Comparison of ENCODE assay signal across 14 cellular contexts in the genomic region with DNA sequence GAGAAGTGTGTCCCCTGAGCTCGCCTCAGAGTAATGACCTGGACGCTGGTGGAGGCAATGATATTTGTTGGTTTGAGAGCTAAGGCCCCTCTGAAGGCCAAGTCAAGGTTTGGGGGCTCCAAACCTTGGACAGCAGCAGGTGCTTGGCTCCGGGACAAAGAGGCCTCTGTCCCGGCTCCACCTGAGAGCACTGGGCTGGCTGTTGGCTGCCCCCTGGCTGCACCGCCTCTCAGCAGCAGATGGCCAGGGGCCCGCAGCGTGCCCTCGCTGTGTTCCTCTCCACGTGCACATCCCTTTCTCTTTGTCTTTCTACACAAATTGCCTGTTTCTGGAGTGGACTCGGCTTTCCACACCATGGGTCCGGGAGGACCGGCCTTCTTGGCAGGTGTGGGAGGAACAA.
DNase-seq lines count a peak whose midpoint lies in the region; ATAC-seq and TF ChIP-seq lines count a peak whose summit lies in the region.
"Had no signal": no experiment of that assay in that cellular context is flagged by ENCODE, and none has a peak within 500 bp of the region (broad histone marks: within the 10 kb centered on the region; RNA-seq: fewer than 3 reads in every experiment).

No MANE protein-coding gene starts in this region.

- intact Hi-C loops in posterior cingulate gyrus (cut with DNase I) = loop anchor here (2.0 to 10.0 kb wide), 4 partner anchors 87 to 749 kb away; partner anchors contain the start of gene NTM
- intact Hi-C loops in adrenal gland (cut with DNase I) = loop anchor here (2.0 to 10.0 kb wide), 2 partner anchors 607 to 749 kb away; no protein-coding TSS in a partner anchor

- no peaks in the 10 kb centered on the region for H3K9me3 ChIP-seq in WERI-Rb-1 (ENCODE audit: severe bottlenecking)
- no peaks in the 10 kb centered on the region for H3K9me3 ChIP-seq in hepatocyte (ENCODE audit: low read depth)
- no peaks in the 10 kb centered on the region for H3K9me3 ChIP-seq in adrenal gland (replicated peaks in 1 of 3)
- H3K9me3 ChIP-seq: SJSA1, vagina had no signal

- peak overlapping the region; percentile 39 for H3K27ac ChIP-seq in WERI-Rb-1
- H3K27ac ChIP-seq in hepatocyte = no peak overlapping the region
- H3K27ac ChIP-seq in adrenal gland = no peak overlapping the region
- H3K27ac ChIP-seq: SJSA1, skin epidermis, vagina had no signal

- no peaks in the 10 kb centered on the region for H3K9me2 ChIP-seq in hepatocyte (replicated peaks; ENCODE audit: insufficient read depth)

- WGBS in hepatocyte (ENCODE audit: low lambda C conversion rate, missing lambda C conversion rate) = 80% methylated on average over 12 of the region's 12 CpGs
- 88 to 94% (median 90%) methylated on average over 10 to 12 of the region's 12 CpGs for WGBS in adrenal gland, 4 donors

- H3K36me3 ChIP-seq in WERI-Rb-1 = no peaks in the 10 kb centered on the region
- no peaks in the 10 kb centered on the region for H3K36me3 ChIP-seq in hepatocyte (replicated peaks; ENCODE audit: insufficient read depth, low read depth)
- no peaks in the 10 kb centered on the region for H3K36me3 ChIP-seq in adrenal gland (replicated peaks in 1 of 2)
- H3K36me3 ChIP-seq: SJSA1, vagina had no signal

- H4K20me1 ChIP-seq in hepatocyte (ENCODE audit: insufficient read depth, poor library complexity, severe bottlenecking) = no peaks in the 10 kb centered on the region

- H2AFZ ChIP-seq in hepatocyte = no peak overlapping the region

- no peak for TF ChIP-seq POLR2A in adrenal gland (IDR thresholded peaks at IDR 0.05)

- H3K79me2 ChIP-seq in hepatocyte = no peaks in the 10 kb centered on the region

- H3K27me3 ChIP-seq in WERI-Rb-1 (ENCODE audit: insufficient read depth, low read depth, severe bottlenecking) (no peaks in the 10 kb centered on the region), hepatocyte (peaks cover 19% of the 10 kb centered on the region), adrenal gland (no peaks in the 10 kb centered on the region)
- H3K27me3 ChIP-seq: SJSA1, vagina had no signal

- ATAC-seq in HG03342 (IDR thresholded peaks at IDR 0.05; ENCODE audit: unreplicated experiment) (no peak), HG03571 (IDR thresholded peaks at IDR 0.05; ENCODE audit: unreplicated experiment) (no peak)
- ATAC-seq: stimulated activated naive B cell treated with anti-CD40 and anti-IgM and Interleukin-4, amounts not matched to agents 10 μg/mL and 1 μg/mL and 100 μg/mL, for 72 hours had no signal

- DNase-seq in GM10266 (ENCODE audit: extremely low spot score) (no peak), WERI-Rb-1 (peak; percentile 73), hepatocyte (ENCODE audit: low spot score) (no peak), posterior cingulate gyrus (peak in 6 of 10 donors; percentile 54 to 94 (median 78)), cerebellar nuclear complex (lab: John Stamatoyannopoulos, UW) (no peak), adrenal gland (no peak)
- DNase-seq: activated CD4-positive, alpha-beta memory T cell treated with anti-CD3 and anti-CD28 coated beads for 36 hours; stimulated activated naive B cell treated with anti-CD40 and anti-IgM and Interleukin-4, amounts not matched to agents 10 μg/mL and 1 μg/mL and 100 μg/mL, for 72 hours had no signal

- H3K4me1 ChIP-seq in hepatocyte (ENCODE audit: insufficient read depth) (no peaks in the 10 kb centered on the region), adrenal gland (replicated peaks in 1 of 2) (no peaks in the 10 kb centered on the region)
- H3K4me1 ChIP-seq: SJSA1, vagina had no signal

- H3K4me3 ChIP-seq in WERI-Rb-1 (ENCODE audit: low read depth, low read length) (no peak overlapping the region), hepatocyte (no peak overlapping the region), adrenal gland (no peak overlapping the region)
- H3K4me3 ChIP-seq: lung, SJSA1, skin epidermis, vagina had no signal

- H3K4me2 ChIP-seq in hepatocyte = no peak overlapping the region

- TF ChIP-seq CTCF in GM10266 (IDR thresholded peaks at IDR 0.05; ENCODE audit: control insufficient read depth, insufficient read depth, low read depth, missing control alignments) = peak; percentile 21
- peak; percentile 80 for TF ChIP-seq CTCF in WERI-Rb-1 (IDR thresholded peaks at IDR 0.05; ENCODE audit: low read depth, low read length)
- TF ChIP-seq CTCF in hepatocyte (IDR thresholded peaks at IDR 0.05; ENCODE audit: poor library complexity) = peak; percentile 28
- no peak for TF ChIP-seq CTCF in adrenal gland (IDR thresholded peaks at IDR 0.05)

Comparison
In these comparisons a context has a peak if more than half of its experiments do, and no peak if none do; other contexts are left out.
1. DNase-seq: peak in WERI-Rb-1 (single experiment) and posterior cingulate gyrus (6 of 10); none in GM10266 (single experiment), hepatocyte (single experiment), cerebellar nuclear complex (0 of 2) and adrenal gland (0 of 7).
2. CTCF ChIP-seq: peak in GM10266 (single experiment), WERI-Rb-1 (single experiment) and hepatocyte (single experiment); none in adrenal gland (0 of 6).